ENCODE assay signal across 2 cellular contexts in the genomic region with DNA sequence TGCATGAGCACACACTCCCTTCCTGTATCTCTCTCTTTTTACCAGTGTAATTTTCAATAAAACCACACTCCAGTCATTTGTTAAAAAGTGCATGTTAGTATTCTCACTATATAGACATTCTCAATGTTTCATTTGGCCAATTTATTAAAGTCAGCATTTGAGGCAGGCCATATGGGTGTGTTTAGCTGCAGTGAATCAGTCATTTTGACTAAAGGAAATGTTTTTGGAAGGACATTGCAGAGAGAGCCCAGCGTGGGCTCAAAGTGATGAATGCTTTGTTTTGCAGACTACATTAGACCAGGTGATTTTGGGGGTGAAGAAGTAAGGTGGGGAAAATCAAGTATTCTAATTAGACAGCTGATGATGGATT.
TF ChIP-seq lines count a peak whose summit lies in the region.

No MANE protein-coding gene starts in this region.

TF ChIP-seq in H1, 55 proteins besides CTCF, POLR2A, EP300 and RAD21:
- TF ChIP-seq JUN (IDR thresholded peaks at IDR 0.05; ENCODE audit: low read depth, low read length) (no peak), KDM1A (IDR thresholded peaks at IDR 0.05; ENCODE audit: borderline replicate concordance, low read length) (no peak)
- TF ChIP-seq, protein P1, sequence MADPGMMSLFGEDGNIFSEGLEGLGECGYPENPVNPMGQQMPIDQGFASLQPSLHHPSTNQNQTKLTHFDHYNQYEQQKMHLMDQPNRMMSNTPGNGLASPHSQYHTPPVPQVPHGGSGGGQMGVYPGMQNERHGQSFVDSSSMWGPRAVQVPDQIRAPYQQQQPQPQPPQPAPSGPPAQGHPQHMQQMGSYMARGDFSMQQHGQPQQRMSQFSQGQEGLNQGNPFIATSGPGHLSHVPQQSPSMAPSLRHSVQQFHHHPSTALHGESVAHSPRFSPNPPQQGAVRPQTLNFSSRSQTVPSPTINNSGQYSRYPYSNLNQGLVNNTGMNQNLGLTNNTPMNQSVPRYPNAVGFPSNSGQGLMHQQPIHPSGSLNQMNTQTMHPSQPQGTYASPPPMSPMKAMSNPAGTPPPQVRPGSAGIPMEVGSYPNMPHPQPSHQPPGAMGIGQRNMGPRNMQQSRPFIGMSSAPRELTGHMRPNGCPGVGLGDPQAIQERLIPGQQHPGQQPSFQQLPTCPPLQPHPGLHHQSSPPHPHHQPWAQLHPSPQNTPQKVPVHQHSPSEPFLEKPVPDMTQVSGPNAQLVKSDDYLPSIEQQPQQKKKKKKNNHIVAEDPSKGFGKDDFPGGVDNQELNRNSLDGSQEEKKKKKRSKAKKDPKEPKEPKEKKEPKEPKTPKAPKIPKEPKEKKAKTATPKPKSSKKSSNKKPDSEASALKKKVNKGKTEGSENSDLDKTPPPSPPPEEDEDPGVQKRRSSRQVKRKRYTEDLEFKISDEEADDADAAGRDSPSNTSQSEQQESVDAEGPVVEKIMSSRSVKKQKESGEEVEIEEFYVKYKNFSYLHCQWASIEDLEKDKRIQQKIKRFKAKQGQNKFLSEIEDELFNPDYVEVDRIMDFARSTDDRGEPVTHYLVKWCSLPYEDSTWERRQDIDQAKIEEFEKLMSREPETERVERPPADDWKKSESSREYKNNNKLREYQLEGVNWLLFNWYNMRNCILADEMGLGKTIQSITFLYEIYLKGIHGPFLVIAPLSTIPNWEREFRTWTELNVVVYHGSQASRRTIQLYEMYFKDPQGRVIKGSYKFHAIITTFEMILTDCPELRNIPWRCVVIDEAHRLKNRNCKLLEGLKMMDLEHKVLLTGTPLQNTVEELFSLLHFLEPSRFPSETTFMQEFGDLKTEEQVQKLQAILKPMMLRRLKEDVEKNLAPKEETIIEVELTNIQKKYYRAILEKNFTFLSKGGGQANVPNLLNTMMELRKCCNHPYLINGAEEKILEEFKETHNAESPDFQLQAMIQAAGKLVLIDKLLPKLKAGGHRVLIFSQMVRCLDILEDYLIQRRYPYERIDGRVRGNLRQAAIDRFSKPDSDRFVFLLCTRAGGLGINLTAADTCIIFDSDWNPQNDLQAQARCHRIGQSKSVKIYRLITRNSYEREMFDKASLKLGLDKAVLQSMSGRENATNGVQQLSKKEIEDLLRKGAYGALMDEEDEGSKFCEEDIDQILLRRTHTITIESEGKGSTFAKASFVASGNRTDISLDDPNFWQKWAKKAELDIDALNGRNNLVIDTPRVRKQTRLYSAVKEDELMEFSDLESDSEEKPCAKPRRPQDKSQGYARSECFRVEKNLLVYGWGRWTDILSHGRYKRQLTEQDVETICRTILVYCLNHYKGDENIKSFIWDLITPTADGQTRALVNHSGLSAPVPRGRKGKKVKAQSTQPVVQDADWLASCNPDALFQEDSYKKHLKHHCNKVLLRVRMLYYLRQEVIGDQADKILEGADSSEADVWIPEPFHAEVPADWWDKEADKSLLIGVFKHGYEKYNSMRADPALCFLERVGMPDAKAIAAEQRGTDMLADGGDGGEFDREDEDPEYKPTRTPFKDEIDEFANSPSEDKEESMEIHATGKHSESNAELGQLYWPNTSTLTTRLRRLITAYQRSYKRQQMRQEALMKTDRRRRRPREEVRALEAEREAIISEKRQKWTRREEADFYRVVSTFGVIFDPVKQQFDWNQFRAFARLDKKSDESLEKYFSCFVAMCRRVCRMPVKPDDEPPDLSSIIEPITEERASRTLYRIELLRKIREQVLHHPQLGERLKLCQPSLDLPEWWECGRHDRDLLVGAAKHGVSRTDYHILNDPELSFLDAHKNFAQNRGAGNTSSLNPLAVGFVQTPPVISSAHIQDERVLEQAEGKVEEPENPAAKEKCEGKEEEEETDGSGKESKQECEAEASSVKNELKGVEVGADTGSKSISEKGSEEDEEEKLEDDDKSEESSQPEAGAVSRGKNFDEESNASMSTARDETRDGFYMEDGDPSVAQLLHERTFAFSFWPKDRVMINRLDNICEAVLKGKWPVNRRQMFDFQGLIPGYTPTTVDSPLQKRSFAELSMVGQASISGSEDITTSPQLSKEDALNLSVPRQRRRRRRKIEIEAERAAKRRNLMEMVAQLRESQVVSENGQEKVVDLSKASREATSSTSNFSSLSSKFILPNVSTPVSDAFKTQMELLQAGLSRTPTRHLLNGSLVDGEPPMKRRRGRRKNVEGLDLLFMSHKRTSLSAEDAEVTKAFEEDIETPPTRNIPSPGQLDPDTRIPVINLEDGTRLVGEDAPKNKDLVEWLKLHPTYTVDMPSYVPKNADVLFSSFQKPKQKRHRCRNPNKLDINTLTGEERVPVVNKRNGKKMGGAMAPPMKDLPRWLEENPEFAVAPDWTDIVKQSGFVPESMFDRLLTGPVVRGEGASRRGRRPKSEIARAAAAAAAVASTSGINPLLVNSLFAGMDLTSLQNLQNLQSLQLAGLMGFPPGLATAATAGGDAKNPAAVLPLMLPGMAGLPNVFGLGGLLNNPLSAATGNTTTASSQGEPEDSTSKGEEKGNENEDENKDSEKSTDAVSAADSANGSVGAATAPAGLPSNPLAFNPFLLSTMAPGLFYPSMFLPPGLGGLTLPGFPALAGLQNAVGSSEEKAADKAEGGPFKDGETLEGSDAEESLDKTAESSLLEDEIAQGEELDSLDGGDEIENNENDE (IDR thresholded peaks at IDR 0.05; ENCODE audit: insufficient replicate concordance, low read length) = no peak

TF ChIP-seq in HepG2, 621 proteins besides CTCF, POLR2A, EP300 and RAD21 (continues in another document):
- TF ChIP-seq, protein P2, sequence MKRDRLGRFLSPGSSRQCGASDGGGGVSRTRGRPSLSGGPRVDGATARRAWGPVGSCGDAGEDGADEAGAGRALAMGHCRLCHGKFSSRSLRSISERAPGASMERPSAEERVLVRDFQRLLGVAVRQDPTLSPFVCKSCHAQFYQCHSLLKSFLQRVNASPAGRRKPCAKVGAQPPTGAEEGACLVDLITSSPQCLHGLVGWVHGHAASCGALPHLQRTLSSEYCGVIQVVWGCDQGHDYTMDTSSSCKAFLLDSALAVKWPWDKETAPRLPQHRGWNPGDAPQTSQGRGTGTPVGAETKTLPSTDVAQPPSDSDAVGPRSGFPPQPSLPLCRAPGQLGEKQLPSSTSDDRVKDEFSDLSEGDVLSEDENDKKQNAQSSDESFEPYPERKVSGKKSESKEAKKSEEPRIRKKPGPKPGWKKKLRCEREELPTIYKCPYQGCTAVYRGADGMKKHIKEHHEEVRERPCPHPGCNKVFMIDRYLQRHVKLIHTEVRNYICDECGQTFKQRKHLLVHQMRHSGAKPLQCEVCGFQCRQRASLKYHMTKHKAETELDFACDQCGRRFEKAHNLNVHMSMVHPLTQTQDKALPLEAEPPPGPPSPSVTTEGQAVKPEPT (CRISPR knock-in tag; IDR thresholded peaks at IDR 0.05; ENCODE audit: low read depth) = no peak
- TF ChIP-seq IKZF1 (IDR thresholded peaks at IDR 0.05) = no peak
- no peak for TF ChIP-seq ZNF101 (CRISPR knock-in tag; IDR thresholded peaks at IDR 0.05; ENCODE audit: borderline replicate concordance, low read depth)
- TF ChIP-seq, protein P3, sequence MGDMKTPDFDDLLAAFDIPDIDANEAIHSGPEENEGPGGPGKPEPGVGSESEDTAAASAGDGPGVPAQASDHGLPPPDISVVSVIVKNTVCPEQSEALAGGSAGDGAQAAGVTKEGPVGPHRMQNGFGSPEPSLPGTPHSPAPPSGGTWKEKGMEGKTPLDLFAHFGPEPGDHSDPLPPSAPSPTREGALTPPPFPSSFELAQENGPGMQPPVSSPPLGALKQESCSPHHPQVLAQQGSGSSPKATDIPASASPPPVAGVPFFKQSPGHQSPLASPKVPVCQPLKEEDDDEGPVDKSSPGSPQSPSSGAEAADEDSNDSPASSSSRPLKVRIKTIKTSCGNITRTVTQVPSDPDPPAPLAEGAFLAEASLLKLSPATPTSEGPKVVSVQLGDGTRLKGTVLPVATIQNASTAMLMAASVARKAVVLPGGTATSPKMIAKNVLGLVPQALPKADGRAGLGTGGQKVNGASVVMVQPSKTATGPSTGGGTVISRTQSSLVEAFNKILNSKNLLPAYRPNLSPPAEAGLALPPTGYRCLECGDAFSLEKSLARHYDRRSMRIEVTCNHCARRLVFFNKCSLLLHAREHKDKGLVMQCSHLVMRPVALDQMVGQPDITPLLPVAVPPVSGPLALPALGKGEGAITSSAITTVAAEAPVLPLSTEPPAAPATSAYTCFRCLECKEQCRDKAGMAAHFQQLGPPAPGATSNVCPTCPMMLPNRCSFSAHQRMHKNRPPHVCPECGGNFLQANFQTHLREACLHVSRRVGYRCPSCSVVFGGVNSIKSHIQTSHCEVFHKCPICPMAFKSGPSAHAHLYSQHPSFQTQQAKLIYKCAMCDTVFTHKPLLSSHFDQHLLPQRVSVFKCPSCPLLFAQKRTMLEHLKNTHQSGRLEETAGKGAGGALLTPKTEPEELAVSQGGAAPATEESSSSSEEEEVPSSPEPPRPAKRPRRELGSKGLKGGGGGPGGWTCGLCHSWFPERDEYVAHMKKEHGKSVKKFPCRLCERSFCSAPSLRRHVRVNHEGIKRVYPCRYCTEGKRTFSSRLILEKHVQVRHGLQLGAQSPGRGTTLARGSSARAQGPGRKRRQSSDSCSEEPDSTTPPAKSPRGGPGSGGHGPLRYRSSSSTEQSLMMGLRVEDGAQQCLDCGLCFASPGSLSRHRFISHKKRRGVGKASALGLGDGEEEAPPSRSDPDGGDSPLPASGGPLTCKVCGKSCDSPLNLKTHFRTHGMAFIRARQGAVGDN (CRISPR knock-in tag; IDR thresholded peaks at IDR 0.05) = no peak
- no peak for TF ChIP-seq ZKSCAN8 (CRISPR knock-in tag; IDR thresholded peaks at IDR 0.05; ENCODE audit: borderline replicate concordance)
- no peak for TF ChIP-seq MIER3 (CRISPR knock-in tag; IDR thresholded peaks at IDR 0.05; ENCODE audit: borderline replicate concordance)
- TF ChIP-seq, protein P4, sequence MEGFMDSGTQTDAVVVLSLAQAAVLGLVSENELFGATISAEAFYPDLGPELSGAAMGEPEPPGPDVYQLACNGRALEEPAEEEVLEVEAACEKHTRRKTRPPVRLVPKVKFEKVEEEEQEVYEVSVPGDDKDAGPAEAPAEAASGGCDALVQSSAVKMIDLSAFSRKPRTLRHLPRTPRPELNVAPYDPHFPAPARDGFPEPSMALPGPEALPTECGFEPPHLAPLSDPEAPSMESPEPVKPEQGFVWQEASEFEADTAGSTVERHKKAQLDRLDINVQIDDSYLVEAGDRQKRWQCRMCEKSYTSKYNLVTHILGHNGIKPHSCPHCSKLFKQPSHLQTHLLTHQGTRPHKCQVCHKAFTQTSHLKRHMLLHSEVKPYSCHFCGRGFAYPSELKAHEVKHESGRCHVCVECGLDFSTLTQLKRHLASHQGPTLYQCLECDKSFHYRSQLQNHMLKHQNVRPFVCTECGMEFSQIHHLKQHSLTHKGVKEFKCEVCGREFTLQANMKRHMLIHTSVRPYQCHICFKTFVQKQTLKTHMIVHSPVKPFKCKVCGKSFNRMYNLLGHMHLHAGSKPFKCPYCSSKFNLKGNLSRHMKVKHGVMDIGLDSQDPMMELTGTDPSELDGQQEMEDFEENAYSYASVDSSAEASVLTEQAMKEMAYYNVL (CRISPR knock-in tag; IDR thresholded peaks at IDR 0.05; ENCODE audit: borderline replicate concordance) = no peak
- no peak for TF ChIP-seq MYNN (CRISPR knock-in tag; IDR thresholded peaks at IDR 0.05; ENCODE audit: low read depth)
- TF ChIP-seq NRL (CRISPR knock-in tag; IDR thresholded peaks at IDR 0.05; ENCODE audit: borderline replicate concordance) = no peak
- TF ChIP-seq, protein P5, sequence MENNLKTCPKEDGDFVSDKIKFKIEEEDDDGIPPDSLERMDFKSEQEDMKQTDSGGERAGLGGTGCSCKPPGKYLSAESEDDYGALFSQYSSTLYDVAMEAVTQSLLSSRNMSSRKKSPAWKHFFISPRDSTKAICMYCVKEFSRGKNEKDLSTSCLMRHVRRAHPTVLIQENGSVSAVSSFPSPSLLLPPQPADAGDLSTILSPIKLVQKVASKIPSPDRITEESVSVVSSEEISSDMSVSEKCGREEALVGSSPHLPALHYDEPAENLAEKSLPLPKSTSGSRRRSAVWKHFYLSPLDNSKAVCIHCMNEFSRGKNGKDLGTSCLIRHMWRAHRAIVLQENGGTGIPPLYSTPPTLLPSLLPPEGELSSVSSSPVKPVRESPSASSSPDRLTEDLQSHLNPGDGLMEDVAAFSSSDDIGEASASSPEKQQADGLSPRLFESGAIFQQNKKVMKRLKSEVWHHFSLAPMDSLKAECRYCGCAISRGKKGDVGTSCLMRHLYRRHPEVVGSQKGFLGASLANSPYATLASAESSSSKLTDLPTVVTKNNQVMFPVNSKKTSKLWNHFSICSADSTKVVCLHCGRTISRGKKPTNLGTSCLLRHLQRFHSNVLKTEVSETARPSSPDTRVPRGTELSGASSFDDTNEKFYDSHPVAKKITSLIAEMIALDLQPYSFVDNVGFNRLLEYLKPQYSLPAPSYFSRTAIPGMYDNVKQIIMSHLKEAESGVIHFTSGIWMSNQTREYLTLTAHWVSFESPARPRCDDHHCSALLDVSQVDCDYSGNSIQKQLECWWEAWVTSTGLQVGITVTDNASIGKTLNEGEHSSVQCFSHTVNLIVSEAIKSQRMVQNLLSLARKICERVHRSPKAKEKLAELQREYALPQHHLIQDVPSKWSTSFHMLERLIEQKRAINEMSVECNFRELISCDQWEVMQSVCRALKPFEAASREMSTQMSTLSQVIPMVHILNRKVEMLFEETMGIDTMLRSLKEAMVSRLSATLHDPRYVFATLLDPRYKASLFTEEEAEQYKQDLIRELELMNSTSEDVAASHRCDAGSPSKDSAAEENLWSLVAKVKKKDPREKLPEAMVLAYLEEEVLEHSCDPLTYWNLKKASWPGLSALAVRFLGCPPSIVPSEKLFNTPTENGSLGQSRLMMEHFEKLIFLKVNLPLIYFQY (CRISPR knock-in tag; IDR thresholded peaks at IDR 0.05; ENCODE audit: borderline replicate concordance) = no peak
- TF ChIP-seq, protein P6, sequence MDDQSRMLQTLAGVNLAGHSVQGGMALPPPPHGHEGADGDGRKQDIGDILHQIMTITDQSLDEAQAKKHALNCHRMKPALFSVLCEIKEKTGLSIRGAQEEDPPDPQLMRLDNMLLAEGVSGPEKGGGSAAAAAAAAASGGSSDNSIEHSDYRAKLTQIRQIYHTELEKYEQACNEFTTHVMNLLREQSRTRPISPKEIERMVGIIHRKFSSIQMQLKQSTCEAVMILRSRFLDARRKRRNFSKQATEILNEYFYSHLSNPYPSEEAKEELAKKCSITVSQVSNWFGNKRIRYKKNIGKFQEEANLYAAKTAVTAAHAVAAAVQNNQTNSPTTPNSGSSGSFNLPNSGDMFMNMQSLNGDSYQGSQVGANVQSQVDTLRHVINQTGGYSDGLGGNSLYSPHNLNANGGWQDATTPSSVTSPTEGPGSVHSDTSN (CRISPR knock-in tag; IDR thresholded peaks at IDR 0.05; ENCODE audit: borderline replicate concordance) = no peak
- TF ChIP-seq PITX1 (CRISPR knock-in tag; IDR thresholded peaks at IDR 0.05) = no peak
- TF ChIP-seq, protein P7, sequence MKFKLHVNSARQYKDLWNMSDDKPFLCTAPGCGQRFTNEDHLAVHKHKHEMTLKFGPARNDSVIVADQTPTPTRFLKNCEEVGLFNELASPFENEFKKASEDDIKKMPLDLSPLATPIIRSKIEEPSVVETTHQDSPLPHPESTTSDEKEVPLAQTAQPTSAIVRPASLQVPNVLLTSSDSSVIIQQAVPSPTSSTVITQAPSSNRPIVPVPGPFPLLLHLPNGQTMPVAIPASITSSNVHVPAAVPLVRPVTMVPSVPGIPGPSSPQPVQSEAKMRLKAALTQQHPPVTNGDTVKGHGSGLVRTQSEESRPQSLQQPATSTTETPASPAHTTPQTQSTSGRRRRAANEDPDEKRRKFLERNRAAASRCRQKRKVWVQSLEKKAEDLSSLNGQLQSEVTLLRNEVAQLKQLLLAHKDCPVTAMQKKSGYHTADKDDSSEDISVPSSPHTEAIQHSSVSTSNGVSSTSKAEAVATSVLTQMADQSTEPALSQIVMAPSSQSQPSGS (CRISPR knock-in tag; IDR thresholded peaks at IDR 0.05) = no peak
- TF ChIP-seq, protein P8, sequence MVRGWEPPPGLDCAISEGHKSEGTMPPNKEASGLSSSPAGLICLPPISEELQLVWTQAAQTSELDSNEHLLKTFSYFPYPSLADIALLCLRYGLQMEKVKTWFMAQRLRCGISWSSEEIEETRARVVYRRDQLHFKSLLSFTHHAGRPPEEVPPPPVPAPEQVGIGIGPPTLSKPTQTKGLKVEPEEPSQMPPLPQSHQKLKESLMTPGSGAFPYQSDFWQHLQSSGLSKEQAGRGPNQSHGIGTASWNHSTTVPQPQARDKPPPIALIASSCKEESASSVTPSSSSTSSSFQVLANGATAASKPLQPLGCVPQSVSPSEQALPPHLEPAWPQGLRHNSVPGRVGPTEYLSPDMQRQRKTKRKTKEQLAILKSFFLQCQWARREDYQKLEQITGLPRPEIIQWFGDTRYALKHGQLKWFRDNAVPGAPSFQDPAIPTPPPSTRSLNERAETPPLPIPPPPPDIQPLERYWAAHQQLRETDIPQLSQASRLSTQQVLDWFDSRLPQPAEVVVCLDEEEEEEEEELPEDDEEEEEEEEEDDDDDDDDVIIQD (CRISPR knock-in tag; IDR thresholded peaks at IDR 0.05; ENCODE audit: low read depth) = no peak
- TF ChIP-seq ZNF136 (CRISPR knock-in tag; IDR thresholded peaks at IDR 0.05; ENCODE audit: low read depth) = no peak
